2 cellular contexts compared by ENCODE assay signal in the genomic region with DNA sequence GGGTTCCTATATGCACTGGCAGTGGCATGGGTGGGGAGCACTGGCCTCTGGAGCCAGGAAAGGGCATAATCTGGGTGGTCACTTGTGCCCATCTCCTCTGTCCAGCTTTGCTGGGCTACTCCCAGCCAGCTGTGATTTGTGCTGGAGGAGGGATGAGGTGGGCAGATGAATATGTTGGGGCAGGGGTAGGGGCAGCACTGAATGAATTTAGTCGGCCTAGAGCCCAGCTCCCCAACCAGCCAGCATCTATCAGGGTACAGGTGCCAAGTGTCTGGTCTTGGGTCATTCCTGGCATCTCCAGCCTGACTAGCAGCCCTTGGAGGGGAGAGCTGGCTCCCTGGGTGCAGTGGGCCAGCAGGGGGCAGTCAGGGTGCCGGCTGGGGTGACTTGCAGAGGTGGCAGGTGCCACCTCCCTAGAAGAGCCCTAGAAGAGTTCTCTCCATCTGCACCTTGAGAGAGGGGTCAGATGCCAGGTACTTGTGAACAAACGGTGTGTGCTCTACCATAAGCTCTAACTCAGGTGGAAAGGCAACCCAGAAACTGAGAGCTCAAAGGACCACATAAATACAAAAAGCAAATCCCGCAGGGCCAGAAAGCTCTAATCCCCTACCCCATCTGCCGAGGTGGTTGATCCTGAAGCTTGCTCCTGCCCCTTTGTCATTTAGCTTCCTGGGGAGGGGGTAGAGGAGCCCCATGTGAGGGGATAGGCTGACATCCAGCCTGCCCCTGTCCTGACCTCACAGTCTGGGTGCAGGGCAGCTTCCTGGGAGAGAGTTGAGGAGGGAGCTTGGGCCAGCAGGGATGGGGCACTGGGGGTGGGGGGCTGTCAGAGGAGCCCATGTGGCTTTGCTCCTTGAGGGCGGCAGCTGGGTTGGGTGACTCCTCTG.
TF ChIP-seq lines count a peak whose summit lies in the region.

No MANE protein-coding gene starts in this region.

TF ChIP-seq in GM23338, 12 proteins besides CTCF, POLR2A, EP300 and RAD21 (continued from another document):
- TF ChIP-seq, protein P1, sequence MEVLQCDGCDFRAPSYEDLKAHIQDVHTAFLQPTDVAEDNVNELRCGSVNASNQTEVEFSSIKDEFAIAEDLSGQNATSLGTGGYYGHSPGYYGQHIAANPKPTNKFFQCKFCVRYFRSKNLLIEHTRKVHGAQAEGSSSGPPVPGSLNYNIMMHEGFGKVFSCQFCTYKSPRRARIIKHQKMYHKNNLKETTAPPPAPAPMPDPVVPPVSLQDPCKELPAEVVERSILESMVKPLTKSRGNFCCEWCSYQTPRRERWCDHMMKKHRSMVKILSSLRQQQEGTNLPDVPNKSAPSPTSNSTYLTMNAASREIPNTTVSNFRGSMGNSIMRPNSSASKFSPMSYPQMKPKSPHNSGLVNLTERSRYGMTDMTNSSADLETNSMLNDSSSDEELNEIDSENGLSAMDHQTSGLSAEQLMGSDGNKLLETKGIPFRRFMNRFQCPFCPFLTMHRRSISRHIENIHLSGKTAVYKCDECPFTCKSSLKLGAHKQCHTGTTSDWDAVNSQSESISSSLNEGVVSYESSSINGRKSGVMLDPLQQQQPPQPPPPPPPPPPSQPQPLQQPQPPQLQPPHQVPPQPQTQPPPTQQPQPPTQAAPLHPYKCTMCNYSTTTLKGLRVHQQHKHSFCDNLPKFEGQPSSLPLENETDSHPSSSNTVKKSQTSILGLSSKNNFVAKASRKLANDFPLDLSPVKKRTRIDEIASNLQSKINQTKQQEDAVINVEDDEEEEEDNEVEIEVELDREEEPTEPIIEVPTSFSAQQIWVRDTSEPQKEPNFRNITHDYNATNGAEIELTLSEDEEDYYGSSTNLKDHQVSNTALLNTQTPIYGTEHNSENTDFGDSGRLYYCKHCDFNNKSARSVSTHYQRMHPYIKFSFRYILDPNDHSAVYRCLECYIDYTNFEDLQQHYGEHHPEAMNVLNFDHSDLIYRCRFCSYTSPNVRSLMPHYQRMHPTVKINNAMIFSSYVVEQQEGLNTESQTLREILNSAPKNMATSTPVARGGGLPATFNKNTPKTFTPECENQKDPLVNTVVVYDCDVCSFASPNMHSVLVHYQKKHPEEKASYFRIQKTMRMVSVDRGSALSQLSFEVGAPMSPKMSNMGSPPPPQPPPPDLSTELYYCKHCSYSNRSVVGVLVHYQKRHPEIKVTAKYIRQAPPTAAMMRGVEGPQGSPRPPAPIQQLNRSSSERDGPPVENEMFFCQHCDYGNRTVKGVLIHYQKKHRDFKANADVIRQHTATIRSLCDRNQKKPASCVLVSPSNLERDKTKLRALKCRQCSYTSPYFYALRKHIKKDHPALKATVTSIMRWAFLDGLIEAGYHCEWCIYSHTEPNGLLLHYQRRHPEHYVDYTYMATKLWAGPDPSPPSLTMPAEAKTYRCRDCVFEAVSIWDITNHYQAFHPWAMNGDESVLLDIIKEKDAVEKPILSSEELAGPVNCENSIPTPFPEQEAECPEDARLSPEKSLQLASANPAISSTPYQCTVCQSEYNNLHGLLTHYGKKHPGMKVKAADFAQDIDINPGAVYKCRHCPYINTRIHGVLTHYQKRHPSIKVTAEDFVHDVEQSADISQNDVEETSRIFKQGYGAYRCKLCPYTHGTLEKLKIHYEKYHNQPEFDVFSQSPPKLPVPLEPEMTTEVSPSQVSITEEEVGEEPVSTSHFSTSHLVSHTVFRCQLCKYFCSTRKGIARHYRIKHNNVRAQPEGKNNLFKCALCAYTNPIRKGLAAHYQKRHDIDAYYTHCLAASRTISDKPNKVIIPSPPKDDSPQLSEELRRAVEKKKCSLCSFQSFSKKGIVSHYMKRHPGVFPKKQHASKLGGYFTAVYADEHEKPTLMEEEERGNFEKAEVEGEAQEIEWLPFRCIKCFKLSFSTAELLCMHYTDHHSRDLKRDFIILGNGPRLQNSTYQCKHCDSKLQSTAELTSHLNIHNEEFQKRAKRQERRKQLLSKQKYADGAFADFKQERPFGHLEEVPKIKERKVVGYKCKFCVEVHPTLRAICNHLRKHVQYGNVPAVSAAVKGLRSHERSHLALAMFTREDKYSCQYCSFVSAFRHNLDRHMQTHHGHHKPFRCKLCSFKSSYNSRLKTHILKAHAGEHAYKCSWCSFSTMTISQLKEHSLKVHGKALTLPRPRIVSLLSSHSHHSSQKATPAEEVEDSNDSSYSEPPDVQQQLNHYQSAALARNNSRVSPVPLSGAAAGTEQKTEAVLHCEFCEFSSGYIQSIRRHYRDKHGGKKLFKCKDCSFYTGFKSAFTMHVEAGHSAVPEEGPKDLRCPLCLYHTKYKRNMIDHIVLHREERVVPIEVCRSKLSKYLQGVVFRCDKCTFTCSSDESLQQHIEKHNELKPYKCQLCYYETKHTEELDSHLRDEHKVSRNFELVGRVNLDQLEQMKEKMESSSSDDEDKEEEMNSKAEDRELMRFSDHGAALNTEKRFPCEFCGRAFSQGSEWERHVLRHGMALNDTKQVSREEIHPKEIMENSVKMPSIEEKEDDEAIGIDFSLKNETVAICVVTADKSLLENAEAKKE (CRISPR knock-in tag; IDR thresholded peaks at IDR 0.05) = no peak
- no peak for TF ChIP-seq ZNF114 (CRISPR knock-in tag; IDR thresholded peaks at IDR 0.05)
- no peak for TF ChIP-seq POLR2AphosphoS5 (IDR thresholded peaks at IDR 0.05; ENCODE audit: low read depth)
- no peak for TF ChIP-seq STAT1 (IDR thresholded peaks at IDR 0.05; ENCODE audit: unreplicated experiment)
- TF ChIP-seq, protein P2, sequence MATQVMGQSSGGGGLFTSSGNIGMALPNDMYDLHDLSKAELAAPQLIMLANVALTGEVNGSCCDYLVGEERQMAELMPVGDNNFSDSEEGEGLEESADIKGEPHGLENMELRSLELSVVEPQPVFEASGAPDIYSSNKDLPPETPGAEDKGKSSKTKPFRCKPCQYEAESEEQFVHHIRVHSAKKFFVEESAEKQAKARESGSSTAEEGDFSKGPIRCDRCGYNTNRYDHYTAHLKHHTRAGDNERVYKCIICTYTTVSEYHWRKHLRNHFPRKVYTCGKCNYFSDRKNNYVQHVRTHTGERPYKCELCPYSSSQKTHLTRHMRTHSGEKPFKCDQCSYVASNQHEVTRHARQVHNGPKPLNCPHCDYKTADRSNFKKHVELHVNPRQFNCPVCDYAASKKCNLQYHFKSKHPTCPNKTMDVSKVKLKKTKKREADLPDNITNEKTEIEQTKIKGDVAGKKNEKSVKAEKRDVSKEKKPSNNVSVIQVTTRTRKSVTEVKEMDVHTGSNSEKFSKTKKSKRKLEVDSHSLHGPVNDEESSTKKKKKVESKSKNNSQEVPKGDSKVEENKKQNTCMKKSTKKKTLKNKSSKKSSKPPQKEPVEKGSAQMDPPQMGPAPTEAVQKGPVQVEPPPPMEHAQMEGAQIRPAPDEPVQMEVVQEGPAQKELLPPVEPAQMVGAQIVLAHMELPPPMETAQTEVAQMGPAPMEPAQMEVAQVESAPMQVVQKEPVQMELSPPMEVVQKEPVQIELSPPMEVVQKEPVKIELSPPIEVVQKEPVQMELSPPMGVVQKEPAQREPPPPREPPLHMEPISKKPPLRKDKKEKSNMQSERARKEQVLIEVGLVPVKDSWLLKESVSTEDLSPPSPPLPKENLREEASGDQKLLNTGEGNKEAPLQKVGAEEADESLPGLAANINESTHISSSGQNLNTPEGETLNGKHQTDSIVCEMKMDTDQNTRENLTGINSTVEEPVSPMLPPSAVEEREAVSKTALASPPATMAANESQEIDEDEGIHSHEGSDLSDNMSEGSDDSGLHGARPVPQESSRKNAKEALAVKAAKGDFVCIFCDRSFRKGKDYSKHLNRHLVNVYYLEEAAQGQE (IDR thresholded peaks at IDR 0.05; ENCODE audit: unreplicated experiment) = no peak
- TF ChIP-seq, protein P3, sequence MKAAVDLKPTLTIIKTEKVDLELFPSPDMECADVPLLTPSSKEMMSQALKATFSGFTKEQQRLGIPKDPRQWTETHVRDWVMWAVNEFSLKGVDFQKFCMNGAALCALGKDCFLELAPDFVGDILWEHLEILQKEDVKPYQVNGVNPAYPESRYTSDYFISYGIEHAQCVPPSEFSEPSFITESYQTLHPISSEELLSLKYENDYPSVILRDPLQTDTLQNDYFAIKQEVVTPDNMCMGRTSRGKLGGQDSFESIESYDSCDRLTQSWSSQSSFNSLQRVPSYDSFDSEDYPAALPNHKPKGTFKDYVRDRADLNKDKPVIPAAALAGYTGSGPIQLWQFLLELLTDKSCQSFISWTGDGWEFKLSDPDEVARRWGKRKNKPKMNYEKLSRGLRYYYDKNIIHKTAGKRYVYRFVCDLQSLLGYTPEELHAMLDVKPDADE (IDR thresholded peaks at IDR 0.05) = no peak

TF ChIP-seq in WTC11, 78 proteins besides CTCF, POLR2A, EP300 and RAD21 (continued from another document):
- TF ChIP-seq, protein P4, sequence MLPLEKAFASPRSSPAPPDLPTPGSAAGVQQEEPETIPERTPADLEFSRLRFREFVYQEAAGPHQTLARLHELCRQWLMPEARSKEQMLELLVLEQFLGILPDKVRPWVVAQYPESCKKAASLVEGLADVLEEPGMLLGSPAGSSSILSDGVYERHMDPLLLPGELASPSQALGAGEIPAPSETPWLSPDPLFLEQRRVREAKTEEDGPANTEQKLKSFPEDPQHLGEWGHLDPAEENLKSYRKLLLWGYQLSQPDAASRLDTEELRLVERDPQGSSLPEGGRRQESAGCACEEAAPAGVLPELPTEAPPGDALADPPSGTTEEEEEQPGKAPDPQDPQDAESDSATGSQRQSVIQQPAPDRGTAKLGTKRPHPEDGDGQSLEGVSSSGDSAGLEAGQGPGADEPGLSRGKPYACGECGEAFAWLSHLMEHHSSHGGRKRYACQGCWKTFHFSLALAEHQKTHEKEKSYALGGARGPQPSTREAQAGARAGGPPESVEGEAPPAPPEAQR (CRISPR knock-in tag; IDR thresholded peaks at IDR 0.05) = no peak
- TF ChIP-seq, protein P5, sequence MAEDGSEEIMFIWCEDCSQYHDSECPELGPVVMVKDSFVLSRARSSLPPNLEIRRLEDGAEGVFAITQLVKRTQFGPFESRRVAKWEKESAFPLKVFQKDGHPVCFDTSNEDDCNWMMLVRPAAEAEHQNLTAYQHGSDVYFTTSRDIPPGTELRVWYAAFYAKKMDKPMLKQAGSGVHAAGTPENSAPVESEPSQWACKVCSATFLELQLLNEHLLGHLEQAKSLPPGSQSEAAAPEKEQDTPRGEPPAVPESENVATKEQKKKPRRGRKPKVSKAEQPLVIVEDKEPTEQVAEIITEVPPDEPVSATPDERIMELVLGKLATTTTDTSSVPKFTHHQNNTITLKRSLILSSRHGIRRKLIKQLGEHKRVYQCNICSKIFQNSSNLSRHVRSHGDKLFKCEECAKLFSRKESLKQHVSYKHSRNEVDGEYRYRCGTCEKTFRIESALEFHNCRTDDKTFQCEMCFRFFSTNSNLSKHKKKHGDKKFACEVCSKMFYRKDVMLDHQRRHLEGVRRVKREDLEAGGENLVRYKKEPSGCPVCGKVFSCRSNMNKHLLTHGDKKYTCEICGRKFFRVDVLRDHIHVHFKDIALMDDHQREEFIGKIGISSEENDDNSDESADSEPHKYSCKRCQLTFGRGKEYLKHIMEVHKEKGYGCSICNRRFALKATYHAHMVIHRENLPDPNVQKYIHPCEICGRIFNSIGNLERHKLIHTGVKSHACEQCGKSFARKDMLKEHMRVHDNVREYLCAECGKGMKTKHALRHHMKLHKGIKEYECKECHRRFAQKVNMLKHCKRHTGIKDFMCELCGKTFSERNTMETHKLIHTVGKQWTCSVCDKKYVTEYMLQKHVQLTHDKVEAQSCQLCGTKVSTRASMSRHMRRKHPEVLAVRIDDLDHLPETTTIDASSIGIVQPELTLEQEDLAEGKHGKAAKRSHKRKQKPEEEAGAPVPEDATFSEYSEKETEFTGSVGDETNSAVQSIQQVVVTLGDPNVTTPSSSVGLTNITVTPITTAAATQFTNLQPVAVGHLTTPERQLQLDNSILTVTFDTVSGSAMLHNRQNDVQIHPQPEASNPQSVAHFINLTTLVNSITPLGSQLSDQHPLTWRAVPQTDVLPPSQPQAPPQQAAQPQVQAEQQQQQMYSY (CRISPR knock-in tag; IDR thresholded peaks at IDR 0.05) = no peak
- TF ChIP-seq MYBL2 (CRISPR knock-in tag; IDR thresholded peaks at IDR 0.05) (no peak), FOXJ3 (CRISPR knock-in tag; IDR thresholded peaks at IDR 0.05; ENCODE audit: borderline replicate concordance) (no peak), SMAD3 (CRISPR knock-in tag; IDR thresholded peaks at IDR 0.05; ENCODE audit: borderline replicate concordance) (no peak), ESRRA (CRISPR knock-in tag; IDR thresholded peaks at IDR 0.05; ENCODE audit: borderline replicate concordance) (no peak), TEAD4 (CRISPR knock-in tag; IDR thresholded peaks at IDR 0.05) (no peak)
- TF ChIP-seq, protein P6, sequence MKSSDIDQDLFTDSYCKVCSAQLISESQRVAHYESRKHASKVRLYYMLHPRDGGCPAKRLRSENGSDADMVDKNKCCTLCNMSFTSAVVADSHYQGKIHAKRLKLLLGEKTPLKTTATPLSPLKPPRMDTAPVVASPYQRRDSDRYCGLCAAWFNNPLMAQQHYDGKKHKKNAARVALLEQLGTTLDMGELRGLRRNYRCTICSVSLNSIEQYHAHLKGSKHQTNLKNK (CRISPR knock-in tag; IDR thresholded peaks at IDR 0.05) = no peak
